16 cellular contexts compared by ENCODE assay signal in the genomic region with DNA sequence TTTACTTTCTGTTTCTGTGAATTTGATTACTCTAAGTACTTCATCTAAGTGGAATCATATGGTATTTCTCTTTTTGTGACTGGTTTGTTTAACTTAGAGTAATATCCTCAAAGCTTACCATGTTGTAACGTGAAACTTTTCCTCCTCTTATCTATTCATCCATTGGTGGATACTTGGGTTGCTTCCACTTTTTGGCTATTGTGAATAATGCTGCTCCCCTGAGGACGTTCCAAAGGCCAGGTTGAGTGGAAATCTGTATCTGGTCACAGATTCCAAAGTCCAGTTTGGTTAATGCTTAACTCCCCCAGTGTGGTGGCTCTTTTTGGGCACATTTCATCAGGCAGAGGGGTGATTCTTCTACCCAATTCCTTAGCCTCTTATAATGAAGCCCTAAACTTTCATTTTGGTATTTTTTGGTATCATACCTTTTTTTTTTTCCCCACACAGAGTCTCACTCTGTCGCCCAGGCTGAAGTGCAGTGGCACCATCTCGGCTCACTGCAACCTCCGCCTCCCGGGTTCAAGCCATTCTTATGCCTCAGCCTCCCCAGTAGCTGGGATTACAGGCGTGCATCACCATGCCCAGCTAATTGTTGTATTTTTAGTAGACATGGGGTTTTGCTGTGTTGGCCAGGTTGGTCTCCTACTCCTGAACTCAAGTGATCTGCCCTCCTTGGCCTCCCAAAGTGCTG.
A peak's percentile ranks its signal among the peaks of the same experiment; 100 is the strongest.
DNase-seq lines count a peak whose midpoint lies in the region; ATAC-seq and TF ChIP-seq lines count a peak whose summit lies in the region.
"Had no signal": no experiment of that assay in that cellular context is flagged by ENCODE, and none has a peak within 500 bp of the region (broad histone marks: within the 10 kb centered on the region; RNA-seq: fewer than 3 reads in every experiment).

No MANE protein-coding gene starts in this region.

- 43% methylated on average over 7 of the region's 7 CpGs for WGBS in right lobe of liver (ENCODE audit: insufficient coverage, low coverage, low lambda C conversion rate, missing lambda C conversion rate)
- WGBS in stomach, 5 donors: 79 to 86% (median 81%) methylated on average over 7 of the region's 7 CpGs

- H3K27me3 ChIP-seq in colonic mucosa (no peaks in the 10 kb centered on the region), right lobe of liver (no peaks in the 10 kb centered on the region), MG63 (no peaks in the 10 kb centered on the region), stomach (no peaks in the 10 kb centered on the region)
- no peaks in the 10 kb centered on the region for H3K27me3 ChIP-seq in effector memory CD4-positive, alpha-beta T cell (replicated peaks; ENCODE audit: control insufficient read depth, insufficient read depth, low read length, poor library complexity, severe bottlenecking)

- H3K4me3 ChIP-seq in colonic mucosa: no peak overlapping the region
- H3K4me3 ChIP-seq in right lobe of liver: peak overlapping the region in 2 of 3 donors; percentile 12 to 17
- no peak overlapping the region for H3K4me3 ChIP-seq in effector memory CD4-positive, alpha-beta T cell (ENCODE audit: insufficient read depth, low read depth, low read length, poor library complexity, severe bottlenecking)
- H3K4me3 ChIP-seq in MG63: no peak overlapping the region
- H3K4me3 ChIP-seq in stomach: no peak overlapping the region
- H3K4me3 ChIP-seq: GM23248 had no signal

- TF ChIP-seq POLR2A in right lobe of liver (IDR thresholded peaks at IDR 0.05) (peak; percentile 61), stomach (IDR thresholded peaks at IDR 0.05) (no peak)

- no peaks in the 10 kb centered on the region for H3K36me3 ChIP-seq in colonic mucosa
- no peaks in the 10 kb centered on the region for H3K36me3 ChIP-seq in right lobe of liver
- H3K36me3 ChIP-seq in effector memory CD4-positive, alpha-beta T cell (ENCODE audit: control insufficient read depth, insufficient read depth, low read length): no peaks in the 10 kb centered on the region
- H3K36me3 ChIP-seq in MG63: no peaks in the 10 kb centered on the region
- H3K36me3 ChIP-seq in stomach: no peaks in the 10 kb centered on the region

- DNase-seq in LoVo (ENCODE audit: low spot score) (peak; percentile 41), colonic mucosa (peak; percentile 21), right lobe of liver (peak in 1 of 3 donors; percentile 82), MG63 (no peak), stomach (no peak)
- no peak for DNase-seq in effector memory CD4-positive, alpha-beta T cell
- DNase-seq: DMS79 treated with DMSO at 0.1 percent for 48 hours, GM23248, HFFc6, KG1, NCI-H1105 treated with DMSO at 0.1 percent for 48 hours, NCI-H187, NCI-H510A treated with DMSO at 0.1 percent for 48 hours, SIG-M5 had no signal

- H3K9me3 ChIP-seq in colonic mucosa: no peaks in the 10 kb centered on the region
- no peaks in the 10 kb centered on the region for H3K9me3 ChIP-seq in right lobe of liver
- H3K9me3 ChIP-seq in effector memory CD4-positive, alpha-beta T cell (ENCODE audit: control insufficient read depth, low read length): no peaks in the 10 kb centered on the region
- no peaks in the 10 kb centered on the region for H3K9me3 ChIP-seq in MG63
- H3K9me3 ChIP-seq in stomach: no peaks in the 10 kb centered on the region

- H3K4me1 ChIP-seq in colonic mucosa (no peaks in the 10 kb centered on the region), right lobe of liver (peaks cover 0 to 70% (median 26%) of the 10 kb centered on the region in 4 donors), stomach (no peaks in the 10 kb centered on the region)
- no peaks in the 10 kb centered on the region for H3K4me1 ChIP-seq in effector memory CD4-positive, alpha-beta T cell (ENCODE audit: control insufficient read depth, insufficient read depth, low read length, poor library complexity, severe bottlenecking)

- no peak for TF ChIP-seq EP300 in stomach (IDR thresholded peaks at IDR 0.05)

- ATAC-seq in right lobe of liver: peak; percentile 69 to 85 (median 82)
- ATAC-seq in HG02884 (IDR thresholded peaks at IDR 0.05; ENCODE audit: unreplicated experiment): no peak

- no peak overlapping the region for H3K9ac ChIP-seq in colonic mucosa (ENCODE audit: low read depth in 2 of 2, low read length in 2 of 2)
- H3K9ac ChIP-seq: GM23248 had no signal

- intact Hi-C loops in colonic mucosa (cut with DNase I): no loop called here
- intact Hi-C loops in right lobe of liver (cut with DNase I): no loop called here
- intact Hi-C loops in stomach (cut with DNase I; ENCODE audit: low total_unique reads): no loop called here

- TF ChIP-seq CTCF in 22Rv1 (IDR thresholded peaks at IDR 0.05): no peak
- TF ChIP-seq CTCF in colonic mucosa (IDR thresholded peaks at IDR 0.05): no peak
- no peak for TF ChIP-seq CTCF in right lobe of liver (IDR thresholded peaks at IDR 0.05)
- TF ChIP-seq CTCF in stomach (IDR thresholded peaks at IDR 0.05): no peak

- H3K27ac ChIP-seq in 22Rv1: peak overlapping the region; percentile 30
- no peak overlapping the region for H3K27ac ChIP-seq in colonic mucosa
- H3K27ac ChIP-seq in right lobe of liver: peak overlapping the region; percentile 67 to 89 (median 89)
- no peak overlapping the region for H3K27ac ChIP-seq in effector memory CD4-positive, alpha-beta T cell (ENCODE audit: insufficient read depth, low read length, poor library complexity, severe bottlenecking)
- H3K27ac ChIP-seq in stomach: no peak overlapping the region
- H3K27ac ChIP-seq: GM23248 had no signal

Comparison
In these comparisons a context has a peak if more than half of its experiments do, and no peak if none do; other contexts are left out.
1. H3K27ac ChIP-seq: peak in 22Rv1 (single experiment) and right lobe of liver (3 of 3); none in colonic mucosa (single experiment), effector memory CD4-positive, alpha-beta T cell (single experiment) and stomach (0 of 5).
2. DNase-seq: peak in LoVo (single experiment) and colonic mucosa (single experiment); none in effector memory CD4-positive, alpha-beta T cell (0 of 3), MG63 (single experiment) and stomach (single experiment).
3. H3K4me3 ChIP-seq: peak in right lobe of liver (2 of 3); none in colonic mucosa (single experiment), effector memory CD4-positive, alpha-beta T cell (single experiment), MG63 (single experiment) and stomach (0 of 4).